1 cellular context compared by ENCODE assay signal in genomic region chr20:47455133-47456040, GRCh38.
TF ChIP-seq lines count a peak whose summit lies in the region.

No MANE protein-coding gene starts in this region.

TF ChIP-seq in HepG2, 621 proteins besides CTCF, POLR2A, EP300 and RAD21 (continued from another document and continues in another):
- TF ChIP-seq ATF4 (CRISPR knock-in tag; IDR thresholded peaks at IDR 0.05): peak in 1 of 2 experiments; percentile 82; a peak in 2 of 4 replicates
- peak; percentile 22; the same call in 1 of the 2 replicates for TF ChIP-seq SMC3 (IDR thresholded peaks at IDR 0.05; ENCODE audit: low read length)
- TF ChIP-seq ZNF580 (CRISPR knock-in tag; IDR thresholded peaks at IDR 0.05; ENCODE audit: borderline replicate concordance, low read depth): peak; percentile 13; the same call in 1 of the 2 replicates
- TF ChIP-seq NPAS2 (CRISPR knock-in tag; IDR thresholded peaks at IDR 0.05; ENCODE audit: borderline replicate concordance): no peak
- TF ChIP-seq MEIS2 (CRISPR knock-in tag; IDR thresholded peaks at IDR 0.05): peak; percentile 93
- TF ChIP-seq ZNF704 (CRISPR knock-in tag; IDR thresholded peaks at IDR 0.05; ENCODE audit: borderline replicate concordance): no peak; the same call in 1 of the 2 replicates
- TF ChIP-seq POGK (CRISPR knock-in tag; conservative IDR thresholded peaks at IDR 0.05): peak; percentile 86
- no peak for TF ChIP-seq THAP8 (CRISPR knock-in tag; IDR thresholded peaks at IDR 0.05; ENCODE audit: borderline replicate concordance)
- TF ChIP-seq HMG20A (CRISPR knock-in tag; IDR thresholded peaks at IDR 0.05; ENCODE audit: borderline replicate concordance): peak; percentile 95
- TF ChIP-seq TIGD3 (CRISPR knock-in tag; IDR thresholded peaks at IDR 0.05; ENCODE audit: borderline replicate concordance): peak; percentile 35; the same call in 1 of the 2 replicates
- peak; percentile 71; the same call in 1 of the 2 replicates for TF ChIP-seq ZFX (CRISPR knock-in tag; IDR thresholded peaks at IDR 0.05; ENCODE audit: low read depth)
- TF ChIP-seq ZMYM3 (CRISPR knock-in tag; IDR thresholded peaks at IDR 0.05): 0 out of 2 replicates have a peak, but pooled peaks have one; percentile 42
- no peak; the same call in 1 of the 2 replicates for TF ChIP-seq ZNF263 (CRISPR knock-in tag; IDR thresholded peaks at IDR 0.05)
- TF ChIP-seq NR0B2 (CRISPR knock-in tag; IDR thresholded peaks at IDR 0.05): 0 out of 2 replicates have a peak, but pooled peaks have one; percentile 40
- no peak for TF ChIP-seq CAMTA2 (CRISPR knock-in tag; IDR thresholded peaks at IDR 0.05; ENCODE audit: borderline replicate concordance)
- no peak for TF ChIP-seq ZFP41 (CRISPR knock-in tag; IDR thresholded peaks at IDR 0.05; ENCODE audit: borderline replicate concordance)
- no peak for TF ChIP-seq KIAA2018 (CRISPR knock-in tag; IDR thresholded peaks at IDR 0.05; ENCODE audit: borderline replicate concordance)
- TF ChIP-seq ARID3A (IDR thresholded peaks at IDR 0.05; ENCODE audit: low read depth, low read length): peak; percentile 99
- no peak for TF ChIP-seq PCBP2 (optimal IDR thresholded peaks at IDR 0.05; ENCODE audit: low read depth, low read length, poor library complexity, severe bottlenecking)
- no peak for TF ChIP-seq ZNF687 (CRISPR knock-in tag; IDR thresholded peaks at IDR 0.05)
- TF ChIP-seq ASH2L (IDR thresholded peaks at IDR 0.05; ENCODE audit: insufficient read length, low read depth, low read length): peak; percentile 88
- TF ChIP-seq GLI4 (CRISPR knock-in tag; IDR thresholded peaks at IDR 0.05; ENCODE audit: borderline replicate concordance): peak; percentile 58; the same call in 1 of the 2 replicates
- TF ChIP-seq ZNF510 (CRISPR knock-in tag; IDR thresholded peaks at IDR 0.05; ENCODE audit: low read depth): peak; percentile 83; the same call in 1 of the 2 replicates
- peak; percentile 89 for TF ChIP-seq KAT8 (CRISPR knock-in tag; IDR thresholded peaks at IDR 0.05)
- no peak for TF ChIP-seq CERS6 (CRISPR knock-in tag; IDR thresholded peaks at IDR 0.05)
